24 cellular contexts compared by ENCODE assay signal in the genomic region with DNA sequence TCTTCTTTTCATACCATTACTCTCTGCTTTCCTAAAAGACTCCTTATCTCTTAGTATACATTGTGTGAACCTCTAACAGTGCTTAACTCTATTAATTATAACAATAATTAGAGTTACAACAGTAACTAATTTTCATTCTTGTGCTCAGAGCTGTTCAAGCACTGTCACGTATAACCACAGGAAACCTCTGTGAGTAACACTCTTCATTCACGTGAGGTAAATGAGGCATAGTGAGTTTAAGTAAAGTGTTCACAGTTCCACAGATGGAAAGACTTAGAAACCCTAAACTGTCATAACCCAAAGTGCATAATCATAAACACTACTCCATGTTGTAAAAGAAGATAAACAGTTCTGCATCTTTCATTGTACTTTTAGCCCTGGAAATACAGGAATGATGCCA.
"Had no signal": no experiment of that assay in that cellular context is flagged by ENCODE, and none has a peak within 500 bp of the region (broad histone marks: within the 10 kb centered on the region; RNA-seq: fewer than 3 reads in every experiment).

No MANE protein-coding gene starts in this region.

- H3K4me3 Mint-ChIP-seq: activated B cell treated with CpG ODN at 0.5 μM for 24 hours; activated CD4-positive, alpha-beta memory T cell treated with anti-CD3 and anti-CD28 coated beads, Interleukin-2, amount 10 ng/mL, durations not matched to agents 7 days and 5 days; activated CD4-positive, alpha-beta T cell treated with anti-CD3 and anti-CD28 coated beads, Interleukin-2, amount 10 ng/mL, durations not matched to agents 24 days and 14 days; activated naive CD4-positive, alpha-beta T cell treated with anti-CD3 and anti-CD28 coated beads, Interleukin-2, amount 10 ng/mL, durations not matched to agents 7 days and 5 days; activated naive CD8-positive, alpha-beta T cell treated with anti-CD3 and anti-CD28 coated beads for 36 hours; T-helper 17 cell had no signal

- H3K9me3 Mint-ChIP-seq: activated CD4-positive, alpha-beta memory T cell treated with anti-CD3 and anti-CD28 coated beads, Interleukin-2, amount 10 ng/mL, durations not matched to agents 7 days and 5 days; activated CD4-positive, alpha-beta T cell treated with anti-CD3 and anti-CD28 coated beads, Interleukin-2, amount 10 ng/mL, durations not matched to agents 24 days and 14 days; activated naive CD4-positive, alpha-beta T cell treated with anti-CD3 and anti-CD28 coated beads, Interleukin-2, amount 10 ng/mL, durations not matched to agents 7 days and 5 days; activated T-helper 2 cell treated with anti-CD3 and anti-CD28 coated beads, Interferon-gamma antibody, Interleukin-2, Interleukin-4, amounts not matched to agents 10 μg/mL and 5 μg/mL and 100 μg/mL, durations not matched to agents 14 hours and 24 hours and 36 hours had no signal

- H3K4me1 Mint-ChIP-seq: activated B cell treated with CpG ODN at 0.5 μM for 24 hours; activated CD4-positive, alpha-beta memory T cell treated with anti-CD3 and anti-CD28 coated beads, Interleukin-2, amount 10 ng/mL, durations not matched to agents 7 days and 5 days; activated CD4-positive, alpha-beta T cell treated with anti-CD3 and anti-CD28 coated beads, Interleukin-2, amount 10 ng/mL, durations not matched to agents 24 days and 14 days; activated naive CD4-positive, alpha-beta T cell treated with anti-CD3 and anti-CD28 coated beads, Interleukin-2, amount 10 ng/mL, durations not matched to agents 7 days and 5 days; activated naive CD8-positive, alpha-beta T cell treated with anti-CD3 and anti-CD28 coated beads for 36 hours; T-helper 17 cell had no signal

- DNase-seq: activated B cell treated with CpG ODN at 0.5 μM for 24 hours; activated CD4-positive, alpha-beta memory T cell treated with anti-CD3 and anti-CD28 coated beads, Interleukin-2, amount 10 ng/mL, durations not matched to agents 7 days and 5 days; activated CD4-positive, alpha-beta T cell treated with anti-CD3 and anti-CD28 coated beads for 1 hour; activated CD4-positive, alpha-beta T cell treated with anti-CD3 and anti-CD28 coated beads, Interleukin-2, amount 10 ng/mL, durations not matched to agents 24 days and 14 days; activated gamma-delta T cell treated with Interleukin-2 at 50 U/mL for 16 hours; activated naive CD4-positive, alpha-beta T cell treated with anti-CD3 and anti-CD28 coated beads, Interleukin-2, amount 10 ng/mL, durations not matched to agents 7 days and 5 days; activated naive CD8-positive, alpha-beta T cell treated with anti-CD3 and anti-CD28 coated beads for 36 hours; activated T-cell treated with anti-CD3 and anti-CD28 coated beads for 4 hours; activated T-cell treated with anti-CD3 and anti-CD28 coated beads, Interleukin-2, amount 50 U/mL, for 48 hours; Kasumi-1; KBM-7; NCI-H1092; NCI-H1417 treated with DMSO at 0.1 percent for 48 hours; NCI-H1694; NCI-H2029; NCI-H2107; NCI-H2171 treated with DMSO at 0.1 percent for 48 hours; NCI-H226; NCI-H526; NCI-H774; SIG-M5; T-helper 17 cell; T-helper 9 cell had no signal

- H3K27ac Mint-ChIP-seq: activated B cell treated with CpG ODN at 0.5 μM for 24 hours; activated CD4-positive, alpha-beta memory T cell treated with anti-CD3 and anti-CD28 coated beads, Interleukin-2, amount 10 ng/mL, durations not matched to agents 7 days and 5 days; activated CD4-positive, alpha-beta T cell treated with anti-CD3 and anti-CD28 coated beads, Interleukin-2, amount 10 ng/mL, durations not matched to agents 24 days and 14 days; activated naive CD4-positive, alpha-beta T cell treated with anti-CD3 and anti-CD28 coated beads, Interleukin-2, amount 10 ng/mL, durations not matched to agents 7 days and 5 days; activated naive CD8-positive, alpha-beta T cell treated with anti-CD3 and anti-CD28 coated beads for 36 hours; activated T-helper 2 cell treated with anti-CD3 and anti-CD28 coated beads, Interferon-gamma antibody, Interleukin-2, Interleukin-4, amounts not matched to agents 10 μg/mL and 5 μg/mL and 100 μg/mL, durations not matched to agents 14 hours and 24 hours and 36 hours; T-helper 17 cell had no signal

- H3K36me3 Mint-ChIP-seq: activated naive CD4-positive, alpha-beta T cell treated with anti-CD3 and anti-CD28 coated beads, Interleukin-2, amount 10 ng/mL, durations not matched to agents 7 days and 5 days; activated naive CD8-positive, alpha-beta T cell treated with anti-CD3 and anti-CD28 coated beads for 36 hours had no signal

- H3K27me3 Mint-ChIP-seq: activated B cell treated with CpG ODN at 0.5 μM for 24 hours; activated CD4-positive, alpha-beta memory T cell treated with anti-CD3 and anti-CD28 coated beads, Interleukin-2, amount 10 ng/mL, durations not matched to agents 7 days and 5 days; activated CD4-positive, alpha-beta T cell treated with anti-CD3 and anti-CD28 coated beads, Interleukin-2, amount 10 ng/mL, durations not matched to agents 24 days and 14 days; activated naive CD4-positive, alpha-beta T cell treated with anti-CD3 and anti-CD28 coated beads, Interleukin-2, amount 10 ng/mL, durations not matched to agents 7 days and 5 days; activated naive CD8-positive, alpha-beta T cell treated with anti-CD3 and anti-CD28 coated beads for 36 hours; T-helper 17 cell had no signal

- ATAC-seq: T-helper 17 cell had no signal
